ENCODE assay signal across 8 cellular contexts in the genomic region with DNA sequence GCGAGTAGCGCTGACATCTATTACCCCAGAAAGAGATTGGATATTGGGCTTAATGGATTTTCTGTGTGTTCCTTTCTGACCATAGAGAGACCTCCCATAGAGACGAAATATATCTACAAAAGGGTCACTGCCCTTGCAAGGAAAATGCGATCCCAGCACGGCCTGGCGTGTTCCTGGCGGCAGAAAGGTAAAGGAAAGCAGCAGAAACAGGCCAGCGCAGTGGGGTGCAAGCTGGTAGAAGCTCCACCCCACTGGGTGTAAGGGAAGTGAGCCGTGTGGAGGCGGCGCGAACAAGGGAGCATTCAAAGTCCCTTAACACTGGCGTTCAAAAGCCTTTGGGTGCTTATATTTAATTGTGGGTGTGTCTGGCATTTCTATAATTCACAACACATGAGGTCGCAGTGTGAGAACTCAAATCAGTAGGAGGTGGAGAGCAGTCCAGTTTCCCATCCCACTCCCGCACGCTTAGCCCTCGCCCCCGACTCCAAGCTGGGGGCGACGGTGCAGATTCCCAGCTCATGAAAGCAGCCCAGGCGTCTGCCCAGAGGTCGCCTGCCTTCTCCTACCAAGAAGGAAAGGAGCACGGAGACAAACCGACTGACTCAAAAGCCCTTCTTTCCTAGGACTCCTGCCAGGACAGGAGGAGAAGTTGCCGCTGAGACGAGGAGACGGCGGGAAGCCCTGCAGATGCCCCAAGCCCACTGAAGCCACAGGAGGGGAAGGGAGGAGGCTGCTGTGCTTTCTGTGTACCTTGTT.
DNase-seq lines count a peak whose midpoint lies in the region; ATAC-seq and TF ChIP-seq lines count a peak whose summit lies in the region.
"Had no signal": no experiment of that assay in that cellular context is flagged by ENCODE, and none has a peak within 500 bp of the region (broad histone marks: within the 10 kb centered on the region; RNA-seq: fewer than 3 reads in every experiment).

No MANE protein-coding gene starts in this region.

- DNase-seq in activated CD4-positive, alpha-beta T cell treated with anti-CD3 and anti-CD28 coated beads for 1 hour = peak; percentile 36
- peak; percentile 28 for DNase-seq in activated naive CD8-positive, alpha-beta T cell treated with anti-CD3 and anti-CD28 coated beads for 36 hours
- no peak for DNase-seq in natural killer cell treated with Interleukin-12 subunit alpha and Interleukin-12 subunit beta and Interleukin-15 and Interleukin-18, amount 100 ng/mL, for 72 hours (ENCODE audit: low spot score)
- DNase-seq in vagina (ENCODE audit: extremely low spot score in 2 of 2) = peak in 1 of 2 donors; percentile 86
- DNase-seq in progenitor cell of endocrine pancreas (ENCODE audit: low spot score, unreplicated experiment) = no peak
- no peak for DNase-seq in NCI-H1694 (lab: John Stamatoyannopoulos, UW)
- no peak for DNase-seq in MM.1S

- ATAC-seq in natural killer cell treated with Interleukin-12 subunit alpha and Interleukin-12 subunit beta and Interleukin-15 and Interleukin-18, amount 100 ng/mL, for 72 hours = no peak
- ATAC-seq: left lung had no signal

- H3K9me3 Mint-ChIP-seq in activated naive CD8-positive, alpha-beta T cell treated with anti-CD3 and anti-CD28 coated beads for 36 hours = no peaks in the 10 kb centered on the region
- no peaks in the 10 kb centered on the region for H3K9me3 Mint-ChIP-seq in natural killer cell treated with Interleukin-12 subunit alpha and Interleukin-12 subunit beta and Interleukin-15 and Interleukin-18, amount 100 ng/mL, for 72 hours
- no peaks in the 10 kb centered on the region for H3K9me3 Mint-ChIP-seq in progenitor cell of endocrine pancreas (ENCODE audit: low read depth)

- H3K9ac ChIP-seq in MM.1S (ENCODE audit: low read length) = no peak overlapping the region

- intact Hi-C loops in vagina (cut with DNase I) = no loop called here

- H3K79me2 ChIP-seq in MM.1S (ENCODE audit: low read length) = no peaks in the 10 kb centered on the region

- no peaks in the 10 kb centered on the region for H3F3A ChIP-seq in MM.1S (ENCODE audit: insufficient read depth, low read length)

- H3K4me3 Mint-ChIP-seq in activated naive CD8-positive, alpha-beta T cell treated with anti-CD3 and anti-CD28 coated beads for 36 hours = peak overlapping the region; percentile 78
- H3K4me3 Mint-ChIP-seq in natural killer cell treated with Interleukin-12 subunit alpha and Interleukin-12 subunit beta and Interleukin-15 and Interleukin-18, amount 100 ng/mL, for 72 hours = peak overlapping the region; percentile 43
- no peak overlapping the region for H3K4me3 Mint-ChIP-seq in progenitor cell of endocrine pancreas (ENCODE audit: low read depth)

- H3K4me1 ChIP-seq in vagina (peaks cover 50% of the 10 kb centered on the region), MM.1S (ENCODE audit: low read length) (no peaks in the 10 kb centered on the region)

- no peak for TF ChIP-seq CTCF in vagina (IDR thresholded peaks at IDR 0.05)
- no peak for TF ChIP-seq CTCF in progenitor cell of endocrine pancreas (IDR thresholded peaks at IDR 0.05; ENCODE audit: unreplicated experiment)
- TF ChIP-seq CTCF in MM.1S (IDR thresholded peaks at IDR 0.05; ENCODE audit: low read length) = no peak

- H3K27ac ChIP-seq in vagina = peak overlapping the region; percentile 69
- H3K27ac ChIP-seq in MM.1S (ENCODE audit: low read length) = no peak overlapping the region
- H3K27ac ChIP-seq: left lung had no signal

- H3K27me3 Mint-ChIP-seq in activated naive CD8-positive, alpha-beta T cell treated with anti-CD3 and anti-CD28 coated beads for 36 hours = no peaks in the 10 kb centered on the region
- H3K27me3 Mint-ChIP-seq in natural killer cell treated with Interleukin-12 subunit alpha and Interleukin-12 subunit beta and Interleukin-15 and Interleukin-18, amount 100 ng/mL, for 72 hours = peaks cover 0 to 10% of the 10 kb centered on the region in 2 donors
- H3K27me3 Mint-ChIP-seq in progenitor cell of endocrine pancreas = peaks cover 23% of the 10 kb centered on the region

- peaks cover 17% of the 10 kb centered on the region for H3K36me3 Mint-ChIP-seq in activated naive CD8-positive, alpha-beta T cell treated with anti-CD3 and anti-CD28 coated beads for 36 hours
- no peaks in the 10 kb centered on the region for H3K36me3 Mint-ChIP-seq in natural killer cell treated with Interleukin-12 subunit alpha and Interleukin-12 subunit beta and Interleukin-15 and Interleukin-18, amount 100 ng/mL, for 72 hours
- H3K36me3 Mint-ChIP-seq in progenitor cell of endocrine pancreas (ENCODE audit: insufficient read depth) = no peaks in the 10 kb centered on the region

- H3K27me3 ChIP-seq in vagina (no peaks in the 10 kb centered on the region), MM.1S (replicated peaks; ENCODE audit: insufficient read depth, low read length) (no peaks in the 10 kb centered on the region)
- H3K27me3 ChIP-seq: left lung had no signal

- H3K9me3 ChIP-seq in vagina = no peaks in the 10 kb centered on the region
- no peaks in the 10 kb centered on the region for H3K9me3 ChIP-seq in MM.1S (replicated peaks; ENCODE audit: insufficient read depth, low read length)
- H3K9me3 ChIP-seq: left lung had no signal

- no peak overlapping the region for H2AFZ ChIP-seq in MM.1S (ENCODE audit: low read length)

- H3K9me2 ChIP-seq in MM.1S (replicated peaks; ENCODE audit: insufficient read depth, low read length) = no peaks in the 10 kb centered on the region

- H3K27ac Mint-ChIP-seq in activated naive CD8-positive, alpha-beta T cell treated with anti-CD3 and anti-CD28 coated beads for 36 hours = peak overlapping the region; percentile 95
- H3K27ac Mint-ChIP-seq in natural killer cell treated with Interleukin-12 subunit alpha and Interleukin-12 subunit beta and Interleukin-15 and Interleukin-18, amount 100 ng/mL, for 72 hours = no peak overlapping the region
- H3K27ac Mint-ChIP-seq in progenitor cell of endocrine pancreas = no peak overlapping the region

- no peak for TF ChIP-seq POLR2A in vagina (IDR thresholded peaks at IDR 0.05)

- no peak overlapping the region for H3K4me3 ChIP-seq in vagina
- H3K4me3 ChIP-seq in MM.1S (ENCODE audit: low read length) = no peak overlapping the region
- H3K4me3 ChIP-seq: left lung had no signal

- H3K4me1 Mint-ChIP-seq in activated naive CD8-positive, alpha-beta T cell treated with anti-CD3 and anti-CD28 coated beads for 36 hours = peaks cover 81% of the 10 kb centered on the region
- peaks cover 19 to 27% of the 10 kb centered on the region in 2 donors for H3K4me1 Mint-ChIP-seq in natural killer cell treated with Interleukin-12 subunit alpha and Interleukin-12 subunit beta and Interleukin-15 and Interleukin-18, amount 100 ng/mL, for 72 hours (ENCODE audit: low read depth in 2 of 2)
- peaks cover 38% of the 10 kb centered on the region for H3K4me1 Mint-ChIP-seq in progenitor cell of endocrine pancreas (ENCODE audit: low read depth)

- no peak overlapping the region for H3K4me2 ChIP-seq in MM.1S (ENCODE audit: low read depth, low read length)

- H4K20me1 ChIP-seq in MM.1S (ENCODE audit: insufficient read depth, low read length) = no peaks in the 10 kb centered on the region

- H3K36me3 ChIP-seq in vagina (no peaks in the 10 kb centered on the region), MM.1S (replicated peaks; ENCODE audit: insufficient read depth, low read length) (no peaks in the 10 kb centered on the region)
- H3K36me3 ChIP-seq: left lung had no signal

Comparison
In these comparisons a context has a peak if more than half of its experiments do, and no peak if none do; other contexts are left out.
1. DNase-seq: peak in activated CD4-positive, alpha-beta T cell treated with anti-CD3 and anti-CD28 coated beads for 1 hour (single experiment) and activated naive CD8-positive, alpha-beta T cell treated with anti-CD3 and anti-CD28 coated beads for 36 hours (single experiment); none in natural killer cell treated with Interleukin-12 subunit alpha and Interleukin-12 subunit beta and Interleukin-15 and Interleukin-18, amount 100 ng/mL, for 72 hours (single experiment), progenitor cell of endocrine pancreas (single experiment), NCI-H1694 (single experiment) and MM.1S (single experiment).